In the genomic region with DNA sequence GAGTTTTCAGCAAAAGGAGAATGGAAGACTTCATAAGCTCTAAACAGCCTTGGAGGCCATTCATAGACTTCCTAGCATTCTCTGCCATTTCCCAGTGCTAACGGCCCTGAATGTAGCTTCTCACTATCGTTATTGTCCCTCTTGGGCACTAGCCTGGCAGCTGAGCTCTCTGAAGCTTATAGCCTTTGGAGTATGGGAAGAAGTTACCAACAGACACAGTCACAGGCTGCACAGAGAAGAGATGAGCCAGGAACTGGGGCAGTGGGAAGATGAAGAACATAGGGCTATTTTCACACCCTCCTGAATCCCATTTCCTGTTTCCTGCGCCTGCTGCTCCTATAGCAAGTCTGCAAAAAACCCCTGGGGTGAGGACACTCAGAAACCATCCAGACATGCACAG, we compare ENCODE assay signal across 13 cellular contexts. TPM values are rescaled to one million over a fixed set of nuclear protein-coding genes. Genes with fewer than 3 reads are reported as not detected.
DNase-seq lines count a peak whose midpoint lies in the region; ATAC-seq, FAIRE-seq and TF ChIP-seq lines count a peak whose summit lies in the region.
"Had no signal": no experiment of that assay in that cellular context is flagged by ENCODE, and none has a peak within 500 bp of the region (broad histone marks: within the 10 kb centered on the region; RNA-seq: fewer than 3 reads in every experiment).

No MANE protein-coding gene starts in this region.

- H4K8ac ChIP-seq in neuronal stem cell (ENCODE audit: low read depth, low read length): no peak overlapping the region

- no peaks in the 10 kb centered on the region for H3K9me2 ChIP-seq in DOHH2 (replicated peaks; ENCODE audit: control insufficient read depth, low read length)
- H3K9me2 ChIP-seq in PC-3 (replicated peaks; ENCODE audit: low read length): no peaks in the 10 kb centered on the region

- no peaks in the 10 kb centered on the region for H3K36me3 Mint-ChIP-seq in activated naive CD8-positive, alpha-beta T cell treated with anti-CD3 and anti-CD28 coated beads for 36 hours

- H3K23ac ChIP-seq in neuronal stem cell (ENCODE audit: low read depth, low read length, poor library complexity): no peak overlapping the region

- H2BK15ac ChIP-seq in neuronal stem cell (ENCODE audit: low read length): no peak overlapping the region

- H3K4me1 Mint-ChIP-seq in activated naive CD8-positive, alpha-beta T cell treated with anti-CD3 and anti-CD28 coated beads for 36 hours: peaks cover 23% of the 10 kb centered on the region

- no peak overlapping the region for H2AFZ ChIP-seq in PC-3 (ENCODE audit: low read length)
- peak overlapping the region; percentile 83 for H2AFZ ChIP-seq in neuronal stem cell (ENCODE audit: low read length)

- no peak overlapping the region for H3K14ac ChIP-seq in neuronal stem cell (ENCODE audit: low read length)

- H3K18ac ChIP-seq in neuronal stem cell (ENCODE audit: low read length): no peak overlapping the region

- H2BK5ac ChIP-seq in neuronal stem cell (ENCODE audit: low read length): no peak overlapping the region

- H3K4me3 ChIP-seq in DOHH2 (ENCODE audit: low read length) (no peak overlapping the region), PC-3 (ENCODE audit: low read length) (no peak overlapping the region), neuronal stem cell (ENCODE audit: low read length in 2 of 2) (no peak overlapping the region)
- H3K4me3 ChIP-seq: right lobe of liver had no signal

- POLR2A ChIA-PET in PC-3 (lab: Charles Lee; ENCODE audit: unreplicated experiment): interaction anchor here (0.6 kb wide), 2 partner anchors 25 to 158 kb away, joined by 3 read pairs; no protein-coding TSS in a partner anchor

- H2BK12ac ChIP-seq in neuronal stem cell (ENCODE audit: low read length): no peak overlapping the region

- H3K9me3 Mint-ChIP-seq in activated naive CD8-positive, alpha-beta T cell treated with anti-CD3 and anti-CD28 coated beads for 36 hours: peaks cover 4% of the 10 kb centered on the region

- H3K9ac ChIP-seq in PC-3 (ENCODE audit: low read length) (no peak overlapping the region), neuronal stem cell (ENCODE audit: low read depth, low read length, poor library complexity) (no peak overlapping the region)

- H4K20me1 ChIP-seq in DOHH2 (ENCODE audit: control insufficient read depth, insufficient read depth, low read depth, low read length) (no peaks in the 10 kb centered on the region), PC-3 (ENCODE audit: low read length) (no peaks in the 10 kb centered on the region)

- CTCF ChIA-PET in PC-3 (lab: Charles Lee): interaction anchor here (0.7 kb wide), 1 partner anchor 884 kb away, joined by 3 read pairs; no protein-coding TSS in a partner anchor

- H3K79me2 ChIP-seq in DOHH2 (ENCODE audit: control insufficient read depth, low read length) (no peaks in the 10 kb centered on the region), PC-3 (ENCODE audit: low read length) (no peaks in the 10 kb centered on the region)

- H3K27me3 Mint-ChIP-seq in activated naive CD8-positive, alpha-beta T cell treated with anti-CD3 and anti-CD28 coated beads for 36 hours: no peaks in the 10 kb centered on the region
- H3K27me3 Mint-ChIP-seq: dendritic cell treated with granulocyte-macrophage colony-stimulating factor and Interleukin-4, amounts not matched to agents 40 ng/mL and 50 ng/mL, for 4 days had no signal

- H3K9me3 ChIP-seq in DOHH2 (ENCODE audit: control insufficient read depth, insufficient read depth, low read length): no peaks in the 10 kb centered on the region
- no peaks in the 10 kb centered on the region for H3K9me3 ChIP-seq in PC-3 (ENCODE audit: low read length)
- H3K9me3 ChIP-seq in neuronal stem cell (replicated peaks in 1 of 2; ENCODE audit: control insufficient read depth in 2 of 2, insufficient read depth in 1 of 2, low read depth in 1 of 2, low read length in 2 of 2): no peaks in the 10 kb centered on the region
- H3K9me3 ChIP-seq: right lobe of liver had no signal

- no peak overlapping the region for H3K4ac ChIP-seq in neuronal stem cell (ENCODE audit: low read length)

- H3K27me3 ChIP-seq in DOHH2 (ENCODE audit: control insufficient read depth, low read length) (no peaks in the 10 kb centered on the region), PC-3 (ENCODE audit: low read length) (no peaks in the 10 kb centered on the region), neuronal stem cell (ENCODE audit: control insufficient read depth in 3 of 3, insufficient read depth in 3 of 3, low read depth in 1 of 3, low read length in 3 of 3) (no peaks in the 10 kb centered on the region)
- H3K27me3 ChIP-seq: right lobe of liver had no signal

- no peak for TF ChIP-seq CTCF in DOHH2 (IDR thresholded peaks at IDR 0.05; ENCODE audit: low read depth, low read length, poor library complexity, severe bottlenecking)
- no peak for TF ChIP-seq CTCF in PC-3 (conservative IDR thresholded peaks at IDR 0.05; ENCODE audit: low read depth, low read length)

- no peak overlapping the region for H3K27ac Mint-ChIP-seq in activated naive CD8-positive, alpha-beta T cell treated with anti-CD3 and anti-CD28 coated beads for 36 hours

- H2AK5ac ChIP-seq in neuronal stem cell (ENCODE audit: low read depth, low read length): no peak overlapping the region

- H3K4me2 ChIP-seq in DOHH2 (ENCODE audit: low read length) (peak overlapping the region; percentile 74; the same call in 1 of the 2 replicates), PC-3 (ENCODE audit: low read length) (peak overlapping the region; percentile 60; the same call in 1 of the 2 replicates), neuronal stem cell (ENCODE audit: insufficient read depth, low read length, poor library complexity, severe bottlenecking) (no peak overlapping the region)

- H3F3A ChIP-seq in DOHH2 (ENCODE audit: control insufficient read depth, insufficient read depth) (no peaks in the 10 kb centered on the region), PC-3 (ENCODE audit: low read length, unreplicated experiment) (no peaks in the 10 kb centered on the region)

- DNase-seq in PC-3: no peak
- DNase-seq in foreskin melanocyte: peak; percentile 84
- DNase-seq in neuronal stem cell (ENCODE audit: low spot score): no peak
- no peak for DNase-seq in activated naive CD8-positive, alpha-beta T cell treated with anti-CD3 and anti-CD28 coated beads for 36 hours
- no peak for DNase-seq in HTR-8/SVneo (ENCODE audit: insufficient read length, low spot score)
- DNase-seq: activated CD4-positive, alpha-beta T cell treated with anti-CD3 and anti-CD28 coated beads, Interleukin-2, amount 50 U/mL, for 1 hour; activated effector memory CD4-positive, alpha-beta T cell treated with anti-CD3 and anti-CD28 coated beads, Interleukin-2, amount 50 U/mL, for 16 hours; NCI-H526; right lobe of liver had no signal

- ATAC-seq in PC-3: no peak
- no peak for ATAC-seq in HG03469 (IDR thresholded peaks at IDR 0.05; ENCODE audit: unreplicated experiment)
- ATAC-seq in HG03159 (IDR thresholded peaks at IDR 0.05; ENCODE audit: unreplicated experiment): no peak

- H3K27ac ChIP-seq in DOHH2 (ENCODE audit: low read depth, low read length): no peak overlapping the region
- H3K27ac ChIP-seq in PC-3 (ENCODE audit: low read length): no peak overlapping the region
- H3K27ac ChIP-seq in neuronal stem cell (replicated peaks; ENCODE audit: low read length): no peak overlapping the region
- H3K27ac ChIP-seq: right lobe of liver had no signal

- H3K4me1 ChIP-seq in DOHH2 (ENCODE audit: control insufficient read depth, low read length): peaks cover 36% of the 10 kb centered on the region
- H3K4me1 ChIP-seq in PC-3 (ENCODE audit: insufficient read depth, low read length): peaks cover 24% of the 10 kb centered on the region
- H3K4me1 ChIP-seq in neuronal stem cell (ENCODE audit: control insufficient read depth in 2 of 2, insufficient read depth in 1 of 2, low read depth in 1 of 2, low read length in 2 of 2): peaks cover 12 to 31% of the 10 kb centered on the region in 2 donors
- H3K4me1 ChIP-seq: right lobe of liver had no signal

- no peak overlapping the region for H2BK120ac ChIP-seq in neuronal stem cell (ENCODE audit: low read depth, low read length)

- no peak for FAIRE-seq in HTR-8/SVneo (lab: Jason Lieb, UNC)

- no TSS peak for BruUV-seq in PC-3 (replicated peaks; lab: Mats Ljungman, UMichigan)

- WGBS in neuronal stem cell (ENCODE audit: extremely low coverage in 2 of 2, insufficient read length in 2 of 2, insufficient replicate concordance in 1 of 2), 2 donors: no CpG with 5 or more reads among the region's 3 CpGs

- intact Hi-C loops in PC-3 (cut with micrococcal nuclease): no loop called here

- no peak overlapping the region for H4K91ac ChIP-seq in neuronal stem cell (ENCODE audit: low read depth, low read length, poor library complexity)

- H3K36me3 ChIP-seq in DOHH2 (ENCODE audit: control insufficient read depth, low read length) (no peaks in the 10 kb centered on the region), PC-3 (ENCODE audit: low read depth, low read length) (no peaks in the 10 kb centered on the region), neuronal stem cell (replicated peaks in 1 of 2; ENCODE audit: control insufficient read depth in 2 of 2, insufficient read depth in 2 of 2, low read length in 2 of 2) (no peaks in the 10 kb centered on the region)
- H3K36me3 ChIP-seq: right lobe of liver had no signal

- H3K4me3 Mint-ChIP-seq in activated naive CD8-positive, alpha-beta T cell treated with anti-CD3 and anti-CD28 coated beads for 36 hours: no peak overlapping the region
- H3K4me3 Mint-ChIP-seq: dendritic cell treated with granulocyte-macrophage colony-stimulating factor and Interleukin-4, amounts not matched to agents 40 ng/mL and 50 ng/mL, for 4 days had no signal

- no peaks in the 10 kb centered on the region for H3K79me1 ChIP-seq in neuronal stem cell (ENCODE audit: low read depth, low read length)

RNA-seq across cellular contexts. Expression of a gene that starts 29.1 kb away (rescaled TPM):
- total RNA-seq in PC-3 (2014; rRNA removed): 16.8 and 20.6 TPM in 2 replicates
- polyA plus RNA-seq in neuronal stem cell (2013, experiment 1 of 2): 19.9 TPM
- polyA plus RNA-seq in neuronal stem cell (2013, experiment 2 of 2): 20.6 TPM
- total RNA-seq in activated naive CD8-positive, alpha-beta T cell treated with anti-CD3 and anti-CD28 coated beads for 36 hours: 10 to 100 TPM; 23.9 to 28.5 TPM
